ENCODE assay signal across 8 cellular contexts in genomic region chr3:48473617-48473952, GRCh38. TPM values are rescaled to one million over a fixed set of nuclear protein-coding genes. Genes with fewer than 3 reads are reported as not detected.
DNase-seq lines count a peak whose midpoint lies in the region; ATAC-seq and TF ChIP-seq lines count a peak whose summit lies in the region.

No MANE protein-coding gene starts in this region.

- peak overlapping the region; percentile 92; the same call in 1 of the 2 replicates for H3K27ac ChIP-seq in SJCRH30
- peak overlapping the region; percentile 93 for H3K27ac ChIP-seq in foreskin keratinocyte

- peak overlapping the region; percentile 91 for H3K4me2 ChIP-seq in skeletal muscle satellite cell (ENCODE audit: low read length)

- ATAC-seq in foreskin keratinocyte: no peak

- DNase-seq in HAP-1 (ENCODE audit: low spot score in 2 of 2) (no peak), SJCRH30 (no peak), foreskin keratinocyte (no peak), ureter (ENCODE audit: low spot score) (no peak), cerebellar nuclear complex (lab: John Stamatoyannopoulos, UW) (no peak)
- DNase-seq in stimulated activated CD4-positive, alpha-beta T cell treated with anti-CD3 and anti-CD28 coated beads, Interleukin-2, amount 100 ng/mL, for 48 hours: no peak
- no peak for DNase-seq in stimulated activated CD4-positive, alpha-beta T cell treated with anti-CD3 and anti-CD28 coated beads, Interleukin-12 subunit alpha, Interleukin-12 subunit beta, amount 100 ng/mL, for 4 hours

- H3K9me3 ChIP-seq in HAP-1 (no peaks in the 10 kb centered on the region), SJCRH30 (replicated peaks) (no peaks in the 10 kb centered on the region), skeletal muscle satellite cell (replicated peaks; ENCODE audit: low read length) (no peaks in the 10 kb centered on the region)

- H3K4me1 ChIP-seq in HAP-1 (peaks cover 18% of the 10 kb centered on the region), SJCRH30 (peaks cover 15% of the 10 kb centered on the region), foreskin keratinocyte (peaks cover 13% of the 10 kb centered on the region), skeletal muscle satellite cell (ENCODE audit: control insufficient read depth, insufficient read depth, low read length) (peaks cover 28% of the 10 kb centered on the region)

- H3K27me3 ChIP-seq in HAP-1 (ENCODE audit: low read depth): no peaks in the 10 kb centered on the region
- no peaks in the 10 kb centered on the region for H3K27me3 ChIP-seq in SJCRH30
- H3K27me3 ChIP-seq in foreskin keratinocyte: no peaks in the 10 kb centered on the region
- H3K27me3 ChIP-seq in skeletal muscle satellite cell (ENCODE audit: control insufficient read depth, insufficient read depth, low read length): no peaks in the 10 kb centered on the region

- in situ Hi-C loops in HAP-1 (cut with MboI; ENCODE audit: low sequenced_read_pairs): no loop called here

- peaks cover 12% of the 10 kb centered on the region for H3K36me3 ChIP-seq in HAP-1 (replicated peaks)
- no peaks in the 10 kb centered on the region for H3K36me3 ChIP-seq in SJCRH30
- H3K36me3 ChIP-seq in skeletal muscle satellite cell (ENCODE audit: insufficient read depth, low read length): peaks cover 14% of the 10 kb centered on the region

- H3K4me3 ChIP-seq in HAP-1: peak overlapping the region; percentile 62
- peak overlapping the region; percentile 70; the same call in 1 of the 2 replicates for H3K4me3 ChIP-seq in SJCRH30
- peak overlapping the region; percentile 82 for H3K4me3 ChIP-seq in skeletal muscle satellite cell (ENCODE audit: low read length)

- TF ChIP-seq CTCF in foreskin keratinocyte (conservative IDR thresholded peaks at IDR 0.05): no peak

- peak overlapping the region; percentile 91 for H3K9ac ChIP-seq in skeletal muscle satellite cell (ENCODE audit: low read depth, low read length)

RNA-seq across cellular contexts. Expression of gene ATRIP, which starts 27.0 kb away (rescaled TPM):
- total RNA-seq in SJCRH30 (2014; rRNA removed; shearing (Covaris generic)): 12.4 and 12.8 TPM in 2 replicates
- 11.6 and 14.4 TPM in 2 replicates for total RNA-seq in foreskin keratinocyte
- polyA plus RNA-seq in foreskin keratinocyte: 9.2 and 11.4 TPM in 2 replicates
- total RNA-seq in skeletal muscle satellite cell (2012; rRNA removed): 8.9 and 14.2 TPM in 2 replicates
- total RNA-seq in ureter: 9.6 TPM

RNA-seq across cellular contexts. Expression of gene SHISA5, which starts 30.4 kb away (rescaled TPM):
- 74.9 and 78.1 TPM in 2 replicates for total RNA-seq in SJCRH30 (2014; rRNA removed; shearing (Covaris generic))
- 262 and 284 TPM in 2 replicates for total RNA-seq in foreskin keratinocyte
- polyA plus RNA-seq in foreskin keratinocyte: 280 TPM in 2 replicates
- 101 and 118 TPM in 2 replicates for total RNA-seq in skeletal muscle satellite cell (2012; rRNA removed)
- 294 TPM for total RNA-seq in ureter

RNA-seq across cellular contexts. Expression of gene TMA7, which starts 33.5 kb away (rescaled TPM):
- 491 and 498 TPM in 2 replicates for total RNA-seq in SJCRH30 (2014; rRNA removed; shearing (Covaris generic))
- total RNA-seq in foreskin keratinocyte: 376 and 417 TPM in 2 replicates
- polyA plus RNA-seq in foreskin keratinocyte: 616 and 663 TPM in 2 replicates
- 277 and 362 TPM in 2 replicates for total RNA-seq in skeletal muscle satellite cell (2012; rRNA removed)
- total RNA-seq in ureter: 237 TPM

RNA-seq across cellular contexts. Expression of gene CCDC51, which starts 33.7 kb away (rescaled TPM):
- 11.3 and 12.0 TPM in 2 replicates for total RNA-seq in SJCRH30 (2014; rRNA removed; shearing (Covaris generic))
- total RNA-seq in foreskin keratinocyte: 30.3 and 31.1 TPM in 2 replicates
- polyA plus RNA-seq in foreskin keratinocyte: 29.5 and 33.2 TPM in 2 replicates
- total RNA-seq in skeletal muscle satellite cell (2012; rRNA removed): 20.3 and 22.8 TPM in 2 replicates
- 10.4 TPM for total RNA-seq in ureter

RNA-seq across cellular contexts. Expression of gene PLXNB1, which starts 43.7 kb away (rescaled TPM):
- total RNA-seq in SJCRH30 (2014; rRNA removed; shearing (Covaris generic)): 23.4 and 45.0 TPM in 2 replicates
- total RNA-seq in foreskin keratinocyte: 67.8 and 73.4 TPM in 2 replicates
- polyA plus RNA-seq in foreskin keratinocyte: 40.1 and 40.6 TPM in 2 replicates
- total RNA-seq in skeletal muscle satellite cell (2012; rRNA removed): 9.4 and 9.6 TPM in 2 replicates
- 259 TPM for total RNA-seq in ureter
